8 cellular contexts compared by ENCODE assay signal in the genomic region with DNA sequence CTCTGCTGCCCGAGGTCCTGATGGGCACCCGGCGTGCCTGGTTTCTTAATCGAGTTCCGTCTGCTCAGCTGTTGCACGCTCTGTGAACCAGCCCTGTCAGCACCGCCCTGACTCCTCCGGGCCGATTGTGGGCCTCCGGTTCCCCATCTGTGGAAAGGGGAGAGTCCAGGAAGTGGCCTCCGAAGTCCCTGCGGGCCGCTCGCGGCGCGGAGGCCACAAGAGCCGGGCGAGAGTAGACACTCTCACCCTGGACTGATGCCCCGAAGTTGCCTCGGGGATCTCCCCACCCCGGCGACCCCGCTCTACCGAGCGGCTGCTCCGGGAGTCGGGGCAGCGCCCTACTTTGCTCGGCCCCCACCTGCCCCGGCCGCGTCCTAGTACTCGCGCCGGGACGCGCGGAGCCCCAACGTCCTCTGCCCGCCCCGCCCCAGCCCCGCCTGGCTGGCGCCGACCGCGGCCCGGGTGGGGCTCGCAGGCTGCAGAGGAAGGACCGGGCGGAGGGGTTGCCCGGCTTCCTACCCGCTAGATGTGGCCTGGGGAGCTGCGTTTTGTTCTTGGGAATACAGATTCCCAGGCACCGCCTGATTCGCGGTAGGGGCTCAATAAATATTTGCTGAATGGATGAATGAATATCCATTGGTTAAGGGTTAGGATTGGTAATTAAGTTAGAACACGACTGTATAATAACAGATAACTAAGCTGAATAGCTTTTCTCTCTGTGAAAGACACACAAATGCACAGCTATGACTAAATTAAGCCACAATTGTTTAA. TPM values are rescaled to one million over a fixed set of nuclear protein-coding genes. Genes with fewer than 3 reads are reported as not detected.
A peak's percentile ranks its signal among the peaks of the same experiment; 100 is the strongest.
DNase-seq lines count a peak whose midpoint lies in the region; ATAC-seq, FAIRE-seq and TF ChIP-seq lines count a peak whose summit lies in the region.

No MANE protein-coding gene starts in this region.

- FAIRE-seq in GM12892 (lab: Jason Lieb, UNC), result no peak

- intact Hi-C loops in left cardiac atrium (cut with DNase I), result loop anchor here in 1 of 2 donors (2.0 kb wide), 1 partner anchor 32 kb away; the partner anchor contains the start of gene HABP4
- intact Hi-C loops in posterior vena cava (cut with DNase I), result loop anchor here in 1 of 2 donors (5.0 kb wide), 1 partner anchor 532 kb away; no protein-coding TSS in a partner anchor

- DNase-seq in GM12892 (ENCODE audit: insufficient read length), result peak; percentile 52
- DNase-seq in MV-4-11 (lab: John Stamatoyannopoulos, UW), result peak; percentile 65
- peak; percentile 72 for DNase-seq in SK-MEL-5 (ENCODE audit: low read depth, low spot score)
- DNase-seq in amniotic epithelial cell (ENCODE audit: low read depth), result peak; percentile 9
- DNase-seq in left cardiac atrium, result peak; percentile 78
- DNase-seq in posterior vena cava (ENCODE audit: low spot score), result peak; percentile 92
- no peak for DNase-seq in cerebellar nuclear complex (lab: John Stamatoyannopoulos, UW)

- ATAC-seq in HG02610 (IDR thresholded peaks at IDR 0.05; ENCODE audit: unreplicated experiment) (peak; percentile 32), left cardiac atrium (peak; percentile 62 to 79)

- in situ Hi-C loops in SK-MEL-5 (cut with HindIII; ENCODE audit: low pct_unique_long_range_greater_than_20kb, low sequenced_read_pairs), result no loop called here

- peak; percentile 24; the same call in 1 of the 2 replicates for TF ChIP-seq POLR2A in GM12892 (IDR thresholded peaks at IDR 0.05; ENCODE audit: low read depth, low read length)

RNA-seq across cellular contexts. Expression of gene ZNF367, which starts 0.9 kb away (rescaled TPM):
- 8.0 TPM for polyA plus RNA-seq in GM12892 (2012; ENCODE audit: missing spikeins)
- 9.9 and 11.4 TPM in 2 replicates for total RNA-seq in SK-MEL-5 (2014; rRNA removed; shearing (Covaris generic))
- polyA plus RNA-seq in SK-MEL-5 (2015; cell fraction: cytosol; rRNA removed), result 7.2 and 8.4 TPM in 2 replicates
- 12.5 and 14.1 TPM in 2 replicates for polyA plus RNA-seq in SK-MEL-5 (2015; cell fraction: nucleus; rRNA removed)
- 1 to 10 TPM; 2.2 to 3.1 TPM for total RNA-seq in left cardiac atrium
- 1 to 10 TPM; 1.1 to 2.3 TPM for total RNA-seq in posterior vena cava

RNA-seq across cellular contexts. Expression of gene HABP4, which starts 30.9 kb away (rescaled TPM):
- polyA plus RNA-seq in GM12892 (2012; ENCODE audit: missing spikeins), result 3.2 TPM
- total RNA-seq in SK-MEL-5 (2014; rRNA removed; shearing (Covaris generic)), result 12.1 and 12.7 TPM in 2 replicates
- 21.0 and 23.8 TPM in 2 replicates for polyA plus RNA-seq in SK-MEL-5 (2015; cell fraction: cytosol; rRNA removed)
- polyA plus RNA-seq in SK-MEL-5 (2015; cell fraction: nucleus; rRNA removed), result 5.3 and 7.3 TPM in 2 replicates
- 10 to 100 TPM; 19.2 to 19.5 TPM for total RNA-seq in left cardiac atrium
- 10 to 100 TPM; 30.9 to 37.4 TPM for total RNA-seq in posterior vena cava

RNA-seq across cellular contexts. Expression of gene SLC35D2, which starts 35.6 kb away (rescaled TPM):
- polyA plus RNA-seq in GM12892 (2012; ENCODE audit: missing spikeins), result 8.5 TPM
- 48.7 and 54.5 TPM in 2 replicates for total RNA-seq in SK-MEL-5 (2014; rRNA removed; shearing (Covaris generic))
- 39.6 and 42.5 TPM in 2 replicates for polyA plus RNA-seq in SK-MEL-5 (2015; cell fraction: cytosol; rRNA removed)
- 20.6 and 24.1 TPM in 2 replicates for polyA plus RNA-seq in SK-MEL-5 (2015; cell fraction: nucleus; rRNA removed)
- total RNA-seq in left cardiac atrium (10 to 100 TPM; 14.1 to 14.2 TPM), posterior vena cava (10 to 100 TPM; 13.2 to 15.7 TPM)

Comparison
In these comparisons a context has a peak if more than half of its experiments do, and no peak if none do; other contexts are left out.
1. DNase-seq: peak in GM12892 (single experiment), MV-4-11 (single experiment), SK-MEL-5 (single experiment), amniotic epithelial cell (single experiment), left cardiac atrium (single experiment) and posterior vena cava (single experiment); none in cerebellar nuclear complex (0 of 2).